7 cellular contexts compared by ENCODE assay signal in genomic region chr3:42501681-42502428, GRCh38. TPM values are rescaled to one million over a fixed set of nuclear protein-coding genes. Genes with fewer than 3 reads are reported as not detected.
A peak's percentile ranks its signal among the peaks of the same experiment; 100 is the strongest.
DNase-seq lines count a peak whose midpoint lies in the region; ATAC-seq and TF ChIP-seq lines count a peak whose summit lies in the region.

No MANE protein-coding gene starts in this region.

- H3K9me3 ChIP-seq in right atrium auricular region: no peaks in the 10 kb centered on the region

- H3K4me1 ChIP-seq in right atrium auricular region: peaks cover 0 to 24% of the 10 kb centered on the region in 2 donors

- H3K4me3 ChIP-seq in right atrium auricular region (peak overlapping the region; percentile 39 to 60), retinal pigment epithelial cell (ENCODE audit: low read length) (peak overlapping the region; percentile 31)

- no peaks in the 10 kb centered on the region for H3K36me3 ChIP-seq in right atrium auricular region

- peak overlapping the region in 1 of 2 donors; percentile 60 for H3K27ac ChIP-seq in right atrium auricular region

- ATAC-seq in GM18511 (IDR thresholded peaks at IDR 0.05; ENCODE audit: unreplicated experiment) (peak; percentile 37), HG03095 (IDR thresholded peaks at IDR 0.05; ENCODE audit: unreplicated experiment) (peak; percentile 7), HG03159 (IDR thresholded peaks at IDR 0.05; ENCODE audit: unreplicated experiment) (no peak)

- H3K27me3 ChIP-seq in right atrium auricular region: no peaks in the 10 kb centered on the region

- peak; percentile 41 for DNase-seq in SKM-1 (lab: John Stamatoyannopoulos, UW; ENCODE audit: unreplicated experiment)
- peak; percentile 26 for DNase-seq in activated naive CD8-positive, alpha-beta T cell treated with anti-CD3 and anti-CD28 coated beads, Interleukin-2, amount 50 U/mL, for 16 hours (ENCODE audit: low read depth, low spot score)
- peak; percentile 67 for DNase-seq in right atrium auricular region (ENCODE audit: low spot score)
- no peak for DNase-seq in retinal pigment epithelial cell (ENCODE audit: low read depth)

- TF ChIP-seq CTCF in right atrium auricular region (IDR thresholded peaks at IDR 0.05) (peak; percentile 35 to 85), retinal pigment epithelial cell (conservative IDR thresholded peaks at IDR 0.05; ENCODE audit: low read depth, low read length) (peak; percentile 64)

RNA-seq across cellular contexts. Expression of gene VIPR1, which starts 0.6 kb away (rescaled TPM):
- 10 to 100 TPM in 1 of 2 donors, 1 to 10 TPM in 1; 6.2 to 21.0 TPM for total RNA-seq in right atrium auricular region
